Comparison of ENCODE assay signal across 8 cellular contexts in the genomic region with DNA sequence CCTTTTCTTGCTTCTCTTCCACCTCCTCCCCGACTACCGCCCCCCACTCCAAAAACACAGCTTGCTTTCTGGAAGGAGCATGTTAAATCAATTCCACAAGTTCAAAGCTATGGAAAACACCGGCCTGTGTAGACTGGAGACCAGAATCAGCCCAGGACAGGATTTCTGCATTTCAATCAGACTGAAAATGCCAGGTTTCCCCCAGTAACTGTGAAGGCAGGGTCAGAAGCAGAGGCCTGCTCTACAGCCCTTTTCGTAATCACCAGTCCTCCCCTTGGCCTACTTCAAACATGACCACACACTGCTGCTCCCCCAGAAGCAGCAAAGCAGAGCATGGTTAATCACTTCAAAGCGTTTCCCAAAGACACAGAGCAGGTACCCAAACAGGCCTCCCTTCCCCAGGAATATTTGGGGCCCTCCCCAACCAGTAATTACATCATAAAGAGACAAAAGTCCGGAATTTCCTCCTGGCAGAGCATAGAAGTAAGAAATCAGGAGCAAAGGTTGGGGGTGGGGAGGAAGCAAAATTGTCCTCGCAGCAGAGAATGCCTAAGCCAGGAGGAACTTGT. TPM values are rescaled to one million over a fixed set of nuclear protein-coding genes. Genes with fewer than 3 reads are reported as not detected.
DNase-seq lines count a peak whose midpoint lies in the region; ATAC-seq and TF ChIP-seq lines count a peak whose summit lies in the region.

No MANE protein-coding gene starts in this region.

- H3K4me3 ChIP-seq in AG04449 (ENCODE audit: low read depth, low read length) (peak overlapping the region; percentile 12), cardiac fibroblast (replicated peaks in 1 of 2; ENCODE audit: low read depth in 2 of 2, low read length in 2 of 2) (peak overlapping the region in 1 of 2 donors; percentile 45), tibial artery (peak overlapping the region; percentile 34 to 41)

- TF ChIP-seq CTCF in AG04449 (IDR thresholded peaks at IDR 0.05; ENCODE audit: insufficient read depth, low read length, missing control alignments) (no peak), cardiac fibroblast (IDR thresholded peaks at IDR 0.05; ENCODE audit: low read depth, low read length) (no peak), tibial artery (IDR thresholded peaks at IDR 0.05) (no peak)

- H3K4me1 ChIP-seq in tibial artery = peaks cover 4 to 71% (median 63%) of the 10 kb centered on the region in 4 donors

- intact Hi-C loops in tibial artery (cut with DNase I; ENCODE audit: low total_unique reads) = loop anchor here (5.0 kb wide), 1 partner anchor 41 kb away; no protein-coding TSS in a partner anchor

- no peaks in the 10 kb centered on the region for H3K9me3 ChIP-seq in tibial artery

- POLR2A ChIA-PET in AG04449 (lab: Yijun Ruan, JAX) = interaction anchor here (1.1 to 4.9 kb wide), 11 partner anchors 9 to 91 kb away, joined by 3 to 66 read pairs (median 5); a partner anchor contains a TSS

- no peaks in the 10 kb centered on the region for H3K36me3 ChIP-seq in tibial artery

- no peaks in the 10 kb centered on the region for H3K27me3 ChIP-seq in tibial artery

- H3K27ac ChIP-seq in tibial artery = peak overlapping the region; percentile 90 to 95

- DNase-seq in AG04449 (ENCODE audit: low read depth, low spot score) = no peak
- peak; percentile 50 for DNase-seq in KBM-7
- peak; percentile 88 to 95 for DNase-seq in cardiac fibroblast (ENCODE audit: low read depth in 2 of 2)
- DNase-seq in left lobe of liver (ENCODE audit: low spot score) = peak; percentile 67
- no peak for DNase-seq in tibial artery
- DNase-seq in NCI-H2029 treated with DMSO at 0.1 percent for 48 hours (lab: John Stamatoyannopoulos, UW) = no peak
- DNase-seq in RPMI8226 = no peak

- CTCF ChIA-PET in AG04449 (lab: Yijun Ruan, JAX) = interaction anchor here (1.3 to 2.9 kb wide), 4 partner anchors 15 to 66 kb away, joined by 3 to 20 read pairs (median 7); no protein-coding TSS in a partner anchor

- in situ Hi-C loops in KBM-7 (cut with MboI; ENCODE audit: low pct_unique_long_range_greater_than_20kb, low sequenced_read_pairs) = no loop called here

- ATAC-seq in left lobe of liver (peak; percentile 54), HG02973 (IDR thresholded peaks at IDR 0.05; ENCODE audit: unreplicated experiment) (no peak)

RNA-seq across cellular contexts. Expression of a gene that starts 38.4 kb away (rescaled TPM):
- total RNA-seq in left lobe of liver = 13.8 TPM

Comparison
In these comparisons a context has a peak if more than half of its experiments do, and no peak if none do; other contexts are left out.
1. DNase-seq: peak in KBM-7 (single experiment), cardiac fibroblast (2 of 2) and left lobe of liver (single experiment); none in AG04449 (single experiment), tibial artery (0 of 2), NCI-H2029 treated with DMSO at 0.1 percent for 48 hours (single experiment) and RPMI8226 (single experiment).